In the genomic region with DNA sequence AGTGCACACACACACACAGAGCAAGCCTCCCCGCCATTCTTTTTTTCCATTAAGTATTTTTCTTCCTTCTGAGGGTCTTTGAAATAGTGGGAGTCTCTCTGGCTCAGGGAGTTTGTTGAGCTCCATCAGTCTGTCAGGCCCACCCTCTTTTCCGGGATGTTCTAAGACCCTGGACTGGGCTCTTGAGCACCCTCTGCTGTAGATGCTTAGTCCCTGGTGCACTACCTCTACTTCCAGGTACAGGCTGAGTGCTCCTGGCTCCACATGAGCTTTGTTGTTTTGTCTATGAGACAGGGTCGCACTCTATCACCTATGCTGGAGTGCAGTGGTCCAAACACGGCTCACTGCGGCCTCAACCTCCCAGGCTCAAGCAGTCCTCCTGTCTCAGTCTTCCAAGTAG, we compare ENCODE assay signal across 27 cellular contexts. TPM values are rescaled to one million over a fixed set of nuclear protein-coding genes. Genes with fewer than 3 reads are reported as not detected.
A peak's percentile ranks its signal among the peaks of the same experiment; 100 is the strongest.
DNase-seq lines count a peak whose midpoint lies in the region; ATAC-seq and TF ChIP-seq lines count a peak whose summit lies in the region.
"Had no signal": no experiment of that assay in that cellular context is flagged by ENCODE, and none has a peak within 500 bp of the region (broad histone marks: within the 10 kb centered on the region; RNA-seq: fewer than 3 reads in every experiment).

No MANE protein-coding gene starts in this region.

- WGBS in mesendoderm (ENCODE audit: extremely low coverage, insufficient coverage, low lambda C conversion rate): no CpG with 5 or more reads among the region's 5 CpGs

- no peaks in the 10 kb centered on the region for H3K4me1 ChIP-seq in Caco-2
- H3K4me1 ChIP-seq in GM23338 (ENCODE audit: insufficient read depth): peaks cover 23% of the 10 kb centered on the region
- peaks cover 16% of the 10 kb centered on the region for H3K4me1 ChIP-seq in mesendoderm (ENCODE audit: control insufficient read depth, low read depth, low read length)

- H3K4me1 Mint-ChIP-seq in Caco-2 (ENCODE audit: low read depth, unreplicated experiment) (no peaks in the 10 kb centered on the region), GM23338 (peaks cover 30% of the 10 kb centered on the region)

- H3K9ac ChIP-seq in mesendoderm (ENCODE audit: low read length): no peak overlapping the region
- H3K9ac ChIP-seq: parathyroid adenoma had no signal

- H2AK5ac ChIP-seq in mesendoderm (ENCODE audit: low read length): no peak overlapping the region

- H3K36me3 ChIP-seq in Caco-2 (ENCODE audit: control insufficient read depth, insufficient read depth, low read length): no peaks in the 10 kb centered on the region; the same call in 1 of the 2 replicates
- H3K36me3 ChIP-seq in GM23338 (ENCODE audit: insufficient read depth): no peaks in the 10 kb centered on the region
- H3K36me3 ChIP-seq in WERI-Rb-1: peaks cover 38% of the 10 kb centered on the region
- no peaks in the 10 kb centered on the region for H3K36me3 ChIP-seq in mesendoderm (ENCODE audit: control insufficient read depth, insufficient read depth, low read length)

- ATAC-seq in GM23338 (peak; percentile 82), HG03565 (IDR thresholded peaks at IDR 0.05; ENCODE audit: unreplicated experiment) (no peak)
- ATAC-seq: naive thymus-derived CD8-positive, alpha-beta T cell had no signal

- no peak overlapping the region for H3K27ac Mint-ChIP-seq in Caco-2 (ENCODE audit: unreplicated experiment)
- no peak overlapping the region for H3K27ac Mint-ChIP-seq in GM23338
- H3K27ac Mint-ChIP-seq: activated T-helper 1 cell treated with anti-CD3 and anti-CD28 coated beads, Interleukin-12 subunit alpha, Interleukin-12 subunit beta, Interleukin-2, Interleukin-4 antibody, amounts not matched to agents 30 ng/mL and 10 ng/mL and 1 ng/mL, durations not matched to agents 14 hours and 24 hours and 36 hours; memory B cell; stimulated activated naive CD8-positive, alpha-beta T cell treated with anti-CD3 and anti-CD28 coated beads, Interleukin-15, Interleukin-2, amounts not matched to agents 100 ng/mL and 50 ng/mL, for 24 hours; T-helper 2 cell treated with Interferon-gamma antibody and Interleukin-4, amounts not matched to agents 5 μg/mL and 100 μg/mL, for 36 hours had no signal

- H3K9me3 ChIP-seq in Caco-2 (no peaks in the 10 kb centered on the region), WERI-Rb-1 (ENCODE audit: severe bottlenecking) (no peaks in the 10 kb centered on the region)
- H3K9me3 ChIP-seq: SJSA1, transverse colon had no signal

- CTCF ChIA-PET in Caco-2 (lab: Charles Lee): interaction anchor here (1.1 kb wide), 1 partner anchor 253 kb away, joined by 6 read pairs; no protein-coding TSS in a partner anchor
- CTCF ChIA-PET in RWPE1 (lab: Yijun Ruan, JAX): interaction anchor here (0.5 kb wide), 1 partner anchor 47 kb away, joined by 3 read pairs; no protein-coding TSS in a partner anchor

- H3K4me3 Mint-ChIP-seq in Caco-2 (ENCODE audit: unreplicated experiment) (no peak overlapping the region), GM23338 (no peak overlapping the region)
- H3K4me3 Mint-ChIP-seq: activated T-helper 1 cell treated with anti-CD3 and anti-CD28 coated beads, Interleukin-12 subunit alpha, Interleukin-12 subunit beta, Interleukin-2, Interleukin-4 antibody, amounts not matched to agents 30 ng/mL and 10 ng/mL and 1 ng/mL, durations not matched to agents 14 hours and 24 hours and 36 hours; memory B cell; naive thymus-derived CD8-positive, alpha-beta T cell; stimulated activated naive CD8-positive, alpha-beta T cell treated with anti-CD3 and anti-CD28 coated beads, Interleukin-15, Interleukin-2, amounts not matched to agents 100 ng/mL and 50 ng/mL, for 24 hours; T-helper 2 cell treated with Interferon-gamma antibody and Interleukin-4, amounts not matched to agents 5 μg/mL and 100 μg/mL, for 36 hours had no signal

- H3K36me3 Mint-ChIP-seq in Caco-2 (ENCODE audit: insufficient read depth, unreplicated experiment): peaks cover 3% of the 10 kb centered on the region
- peaks cover 2% of the 10 kb centered on the region; the same call in 2 of the 3 replicates for H3K36me3 Mint-ChIP-seq in GM23338 (ENCODE audit: low read depth)

- H3K56ac ChIP-seq in mesendoderm (ENCODE audit: low read length): no peak overlapping the region

- no peak overlapping the region for H2BK120ac ChIP-seq in mesendoderm (ENCODE audit: low read depth, low read length)

- 0 out of 2 replicates have a peak, but pooled peaks cover 3% of the 10 kb centered on the region for H3F3A ChIP-seq in GM23338 (replicated peaks; ENCODE audit: low read depth)

- H4K5ac ChIP-seq in mesendoderm (ENCODE audit: low read length): no peak overlapping the region

- no peak overlapping the region for H3K18ac ChIP-seq in mesendoderm (ENCODE audit: low read length)

- no peaks in the 10 kb centered on the region for H3K9me2 ChIP-seq in GM23338 (ENCODE audit: insufficient read depth)

- H3K4me2 ChIP-seq in GM23338: no peak overlapping the region
- no peak overlapping the region for H3K4me2 ChIP-seq in mesendoderm (ENCODE audit: low read length)

- no TSS peak for BruUV-seq in Caco-2 (replicated peaks; lab: Mats Ljungman, UMichigan)

- no peak overlapping the region for H3K23ac ChIP-seq in mesendoderm (ENCODE audit: low read length)

- H3K27me3 ChIP-seq in Caco-2 (replicated peaks; ENCODE audit: control insufficient read depth, insufficient read depth, low read length): no peaks in the 10 kb centered on the region
- no peaks in the 10 kb centered on the region for H3K27me3 ChIP-seq in GM23338 (ENCODE audit: insufficient read depth)
- no peaks in the 10 kb centered on the region for H3K27me3 ChIP-seq in WERI-Rb-1 (ENCODE audit: insufficient read depth, low read depth, severe bottlenecking)
- no peaks in the 10 kb centered on the region for H3K27me3 ChIP-seq in mesendoderm (ENCODE audit: insufficient read depth, low read length, poor library complexity)
- H3K27me3 ChIP-seq: cardiac muscle cell, dorsolateral prefrontal cortex, SJSA1, transverse colon had no signal

- POLR2A ChIA-PET in Caco-2 (lab: Charles Lee) (no interaction called here), RWPE1 (lab: Yijun Ruan, JAX; ENCODE audit: low non-redundant PET) (no interaction called here)

- H3K27me3 Mint-ChIP-seq in Caco-2 (ENCODE audit: insufficient read depth, unreplicated experiment) (no peaks in the 10 kb centered on the region), GM23338 (ENCODE audit: insufficient read depth, low read depth, poor library complexity) (no peaks in the 10 kb centered on the region)
- H3K27me3 Mint-ChIP-seq: memory B cell; naive thymus-derived CD8-positive, alpha-beta T cell; stimulated activated naive CD8-positive, alpha-beta T cell treated with anti-CD3 and anti-CD28 coated beads, Interleukin-15, Interleukin-2, amounts not matched to agents 100 ng/mL and 50 ng/mL, for 24 hours had no signal

- no peaks in the 10 kb centered on the region for H3K79me1 ChIP-seq in mesendoderm (ENCODE audit: low read length)

- TF ChIP-seq CTCF in Caco-2 (IDR thresholded peaks at IDR 0.05; ENCODE audit: insufficient read depth in 1 of 2, low read depth in 1 of 2, low read length in 1 of 2, severe bottlenecking in 1 of 2, unreplicated experiment in 1 of 2) (peak; percentile 20 to 22), GM23338 (conservative IDR thresholded peaks at IDR 0.05; ENCODE audit: low read depth in 2 of 2) (peak; percentile 44 to 71; a peak in 3 of 4 replicates), WERI-Rb-1 (IDR thresholded peaks at IDR 0.05; ENCODE audit: low read depth, low read length) (peak; percentile 52), RWPE1 (conservative IDR thresholded peaks at IDR 0.05; ENCODE audit: low read depth) (no peak)

- no peak overlapping the region for H2BK5ac ChIP-seq in mesendoderm (ENCODE audit: low read length)

- H3K4me3 ChIP-seq in Caco-2 (ENCODE audit: low read depth, low read length) (no peak overlapping the region), GM23338 (no peak overlapping the region), WERI-Rb-1 (ENCODE audit: low read depth, low read length) (no peak overlapping the region), mesendoderm (ENCODE audit: low read length) (no peak overlapping the region)
- H3K4me3 ChIP-seq: cardiac muscle cell, dorsolateral prefrontal cortex, SJSA1, transverse colon had no signal

- no peaks in the 10 kb centered on the region for H3K79me2 ChIP-seq in GM23338 (replicated peaks; ENCODE audit: insufficient read depth)
- H3K79me2 ChIP-seq in mesendoderm (ENCODE audit: control insufficient read depth, insufficient read depth, low read length): no peaks in the 10 kb centered on the region

- H3K27ac ChIP-seq in GM23338 (ENCODE audit: low read depth): no peak overlapping the region
- no peak overlapping the region for H3K27ac ChIP-seq in WERI-Rb-1
- H3K27ac ChIP-seq in mesendoderm (ENCODE audit: low read depth, low read length): no peak overlapping the region
- no peak overlapping the region for H3K27ac ChIP-seq in RWPE1
- H3K27ac ChIP-seq: cardiac muscle cell, parathyroid adenoma, SJSA1, transverse colon had no signal

- intact Hi-C loops in Caco-2 (cut with micrococcal nuclease; ENCODE audit: unreplicated experiment): no loop called here

- DNase-seq in Caco-2: no peak
- DNase-seq in GM23338 (ENCODE audit: low spot score): peak; percentile 60
- no peak for DNase-seq in WERI-Rb-1
- DNase-seq in mesendoderm: peak; percentile 71
- DNase-seq in NCI-H2081 (lab: John Stamatoyannopoulos, UW): no peak
- DNase-seq in RWPE1 (ENCODE audit: low spot score): no peak
- DNase-seq in SHP77 (lab: John Stamatoyannopoulos, UW): no peak
- DNase-seq: AML-193; Calu3; dorsolateral prefrontal cortex; erythroblast; foreskin melanocyte; HCEC 1CT; hippocampal formation; kidney; MV-4-11; naive thymus-derived CD8-positive, alpha-beta T cell; NCI-H2107; transverse colon had no signal

- H2BK15ac ChIP-seq in mesendoderm (replicated peaks; ENCODE audit: low read depth): no peak overlapping the region

- H4K8ac ChIP-seq in mesendoderm (ENCODE audit: low read depth, low read length): no peak overlapping the region

- no peaks in the 10 kb centered on the region; the same call in 1 of the 2 replicates for H4K20me1 ChIP-seq in GM23338 (replicated peaks; ENCODE audit: insufficient read depth)

- H3K4ac ChIP-seq in mesendoderm (ENCODE audit: low read depth, low read length): no peak overlapping the region

- no peak overlapping the region for H2AFZ ChIP-seq in GM23338
- H2AFZ ChIP-seq: parathyroid adenoma had no signal

- H3K9me3 Mint-ChIP-seq in Caco-2 (ENCODE audit: unreplicated experiment) (no peaks in the 10 kb centered on the region), GM23338 (no peaks in the 10 kb centered on the region)
- H3K9me3 Mint-ChIP-seq: activated T-helper 1 cell treated with anti-CD3 and anti-CD28 coated beads, Interleukin-12 subunit alpha, Interleukin-12 subunit beta, Interleukin-2, Interleukin-4 antibody, amounts not matched to agents 30 ng/mL and 10 ng/mL and 1 ng/mL, durations not matched to agents 14 hours and 24 hours and 36 hours; memory B cell; naive thymus-derived CD8-positive, alpha-beta T cell; stimulated activated naive CD8-positive, alpha-beta T cell treated with anti-CD3 and anti-CD28 coated beads, Interleukin-15, Interleukin-2, amounts not matched to agents 100 ng/mL and 50 ng/mL, for 24 hours; T-helper 2 cell treated with Interferon-gamma antibody and Interleukin-4, amounts not matched to agents 5 μg/mL and 100 μg/mL, for 36 hours had no signal

RNA-seq across cellular contexts. Expression of gene LIMD2, which starts 20.7 kb away (rescaled TPM):
- 4.1 and 5.1 TPM in 2 replicates for total RNA-seq in Caco-2 (2022)
- 98.8 and 119 TPM in 2 replicates for total RNA-seq in GM23338 (2014; rRNA removed; shearing (Covaris generic))
- polyA plus RNA-seq in GM23338 (2016; fragmentation: Nextera tagmentation; extraction: Ambion mirVana): 105 and 107 TPM in 2 replicates
- 60.1 TPM for polyA plus RNA-seq in mesendoderm (2013, experiment 1 of 2)
- polyA plus RNA-seq in mesendoderm (2013, experiment 2 of 2): 59.0 TPM

RNA-seq across cellular contexts. Expression of gene MAP3K3, which starts 57.0 kb away (rescaled TPM):
- total RNA-seq in Caco-2 (2022): 15.3 and 16.2 TPM in 2 replicates
- 22.2 and 24.6 TPM in 2 replicates for total RNA-seq in GM23338 (2014; rRNA removed; shearing (Covaris generic))
- 6.1 and 7.3 TPM in 2 replicates for polyA plus RNA-seq in GM23338 (2016; fragmentation: Nextera tagmentation; extraction: Ambion mirVana)
- polyA plus RNA-seq in mesendoderm (2013, experiment 1 of 2): 18.8 TPM
- 19.0 TPM for polyA plus RNA-seq in mesendoderm (2013, experiment 2 of 2)

Comparison
In these comparisons a context has a peak if more than half of its experiments do, and no peak if none do; other contexts are left out.
1. DNase-seq: peak in GM23338 (single experiment) and mesendoderm (single experiment); none in Caco-2 (0 of 2), WERI-Rb-1 (single experiment), NCI-H2081 (0 of 2), RWPE1 (single experiment) and SHP77 (0 of 2).
2. RNA of gene LIMD2, which starts 20.7 kb away (total RNA-seq): 98.8 to 119 TPM in GM23338; 4.1 to 5.1 TPM in Caco-2; every median in the first group is over 10 times any median in the second.